In the genomic region with DNA sequence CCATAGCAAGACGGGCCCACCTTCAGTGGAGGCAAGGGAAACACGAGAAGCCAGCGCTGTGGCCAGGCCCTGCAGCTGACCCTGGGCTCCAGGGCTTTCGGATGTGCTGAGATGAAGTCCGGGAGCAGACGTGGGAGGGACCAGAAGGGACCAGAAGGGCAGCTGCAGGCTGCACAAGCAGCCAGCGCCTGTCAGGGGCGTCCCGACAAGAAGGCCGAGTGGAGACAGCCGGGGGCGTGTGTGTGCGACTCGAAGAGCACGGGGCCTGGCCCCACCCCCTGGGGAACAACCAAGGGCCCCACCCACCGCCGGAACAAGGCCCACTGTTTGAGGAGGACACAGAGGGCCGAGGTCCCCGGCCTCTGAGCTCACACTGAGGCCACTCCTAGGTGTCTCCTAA, we compare ENCODE assay signal across 20 cellular contexts. TPM values are rescaled to one million over a fixed set of nuclear protein-coding genes. Genes with fewer than 3 reads are reported as not detected.
DNase-seq lines count a peak whose midpoint lies in the region; ATAC-seq and TF ChIP-seq lines count a peak whose summit lies in the region.
"Had no signal": no experiment of that assay in that cellular context is flagged by ENCODE, and none has a peak within 500 bp of the region (broad histone marks: within the 10 kb centered on the region; RNA-seq: fewer than 3 reads in every experiment).

No MANE protein-coding gene starts in this region.

- H3K4me1 ChIP-seq in left ventricle myocardium inferior (peaks cover 12% of the 10 kb centered on the region), heart right ventricle (peaks cover 0 to 11% (median 5%) of the 10 kb centered on the region in 9 donors), mesodermal cell (ENCODE audit: control insufficient read depth, insufficient read depth, low read length, poor library complexity, severe bottlenecking) (peaks cover 4% of the 10 kb centered on the region), testis (no peaks in the 10 kb centered on the region)
- H3K4me1 ChIP-seq: Caco-2, HAP-1 had no signal

- H3K4me3 ChIP-seq in left ventricle myocardium inferior = no peak overlapping the region
- no peak overlapping the region for H3K4me3 ChIP-seq in heart right ventricle
- no peak overlapping the region for H3K4me3 ChIP-seq in mesodermal cell (ENCODE audit: extremely low read depth, insufficient read depth, low read length, poor library complexity, severe bottlenecking)
- H3K4me3 ChIP-seq in testis = no peak overlapping the region
- H3K4me3 ChIP-seq: GM12878, HAP-1, PC-9 had no signal

- DNase-seq in Right ventricle myocardium superior (peak; percentile 64), left ventricle myocardium inferior (no peak), heart right ventricle (peak in 1 of 2 donors; percentile 53), testis (peak; percentile 52), NCI-H2171 treated with DMSO at 0.1 percent for 48 hours (lab: John Stamatoyannopoulos, UW) (no peak), NCI-H1105 treated with DMSO at 0.1 percent for 48 hours (lab: John Stamatoyannopoulos, UW) (no peak)
- DNase-seq: AML-193, Caco-2, DMS53, IMR-90, NCI-H1436 treated with DMSO at 0.1 percent for 48 hours, NCI-H2081 treated with DMSO at 0.1 percent for 48 hours, NCI-H446, NCI-H748 treated with DMSO at 0.1 percent for 48 hours, PC-9, SHP77 treated with DMSO at 0.1 percent for 48 hours had no signal

- TF ChIP-seq CTCF in left ventricle myocardium inferior (IDR thresholded peaks at IDR 0.05; ENCODE audit: borderline replicate concordance) (no peak), heart right ventricle (IDR thresholded peaks at IDR 0.05) (no peak), testis (IDR thresholded peaks at IDR 0.05) (no peak)

- H3K27me3 ChIP-seq in left ventricle myocardium inferior (ENCODE audit: low read depth) (no peaks in the 10 kb centered on the region), heart right ventricle (no peaks in the 10 kb centered on the region), testis (no peaks in the 10 kb centered on the region)

- no peaks in the 10 kb centered on the region for H3K9me3 ChIP-seq in left ventricle myocardium inferior (replicated peaks)
- no peaks in the 10 kb centered on the region for H3K9me3 ChIP-seq in heart right ventricle
- no peaks in the 10 kb centered on the region for H3K9me3 ChIP-seq in mesodermal cell (ENCODE audit: control insufficient read depth, low read length)
- no peaks in the 10 kb centered on the region for H3K9me3 ChIP-seq in testis
- H3K9me3 ChIP-seq: Caco-2, HAP-1 had no signal

- intact Hi-C loops in Right ventricle myocardium superior (cut with DNase I) (no loop called here), left ventricle myocardium inferior (cut with micrococcal nuclease) (no loop called here), heart right ventricle (cut with DNase I) (no loop called here), testis (cut with DNase I; ENCODE audit: low total_unique reads) (no loop called here)

- H3K27ac ChIP-seq in left ventricle myocardium inferior (replicated peaks) = no peak overlapping the region
- H3K27ac ChIP-seq in heart right ventricle = peak overlapping the region in 2 of 10 donors; percentile 16 to 31
- H3K27ac ChIP-seq in mesodermal cell (ENCODE audit: low read depth, low read length, severe bottlenecking) = peak overlapping the region; percentile 10
- H3K27ac ChIP-seq in testis = no peak overlapping the region
- H3K27ac ChIP-seq: PC-9 had no signal

- peaks cover 86% of the 10 kb centered on the region for H3K36me3 ChIP-seq in left ventricle myocardium inferior
- H3K36me3 ChIP-seq in heart right ventricle = peaks cover 0 to 95% (median 69%) of the 10 kb centered on the region in 9 donors
- H3K36me3 ChIP-seq in mesodermal cell (ENCODE audit: control insufficient read depth, insufficient read depth, low read length) = peaks cover 17% of the 10 kb centered on the region
- no peaks in the 10 kb centered on the region for H3K36me3 ChIP-seq in testis (ENCODE audit: low read depth, missing control alignments)
- H3K36me3 ChIP-seq: HAP-1 had no signal

- 59% methylated on average over 19 of the region's 19 CpGs for WGBS in heart right ventricle, 2 donors
- 88 to 92% methylated on average over 18 to 19 of the region's 19 CpGs for WGBS in mesodermal cell (ENCODE audit: insufficient coverage in 2 of 2), 2 experiments
- WGBS in testis, 2 donors = 57 to 79% methylated on average over 7 to 19 of the region's 19 CpGs

- ATAC-seq in Right ventricle myocardium superior (ENCODE audit: poor library complexity) = peak; percentile 49
- ATAC-seq in heart right ventricle = peak in 7 of 8 donors; percentile 8 to 56 (median 32)
- ATAC-seq in HG02642 (IDR thresholded peaks at IDR 0.05; ENCODE audit: poor library complexity, unreplicated experiment) = no peak
- ATAC-seq: GM12878 had no signal

- no peak for TF ChIP-seq POLR2A in testis (IDR thresholded peaks at IDR 0.05)

RNA-seq across cellular contexts. Expression of a gene that starts 31.4 kb away (rescaled TPM):
- 172 TPM for total RNA-seq in Right ventricle myocardium superior
- 140 TPM for total RNA-seq in left ventricle myocardium inferior
- 100 to 1,000 TPM; 122 to 208 (median 146) TPM for total RNA-seq in heart right ventricle
- polyA plus RNA-seq in heart right ventricle = 100 to 1,000 TPM in 1 of 2 donors, 10 to 100 TPM in 1; 36.3 to 145 TPM
- polyA plus RNA-seq in mesodermal cell (2013, experiment 1 of 2) = 29.5 TPM
- 27.8 TPM for polyA plus RNA-seq in mesodermal cell (2013, experiment 2 of 2)
- 100 to 1,000 TPM; 168 to 212 TPM for total RNA-seq in testis
- polyA plus RNA-seq in testis (ENCODE audit: insufficient read depth, low read depth, low replicate concordance) = 73.2 TPM

Comparison
In these comparisons a context has a peak if more than half of its experiments do, and no peak if none do; other contexts are left out.
1. DNase-seq: peak in Right ventricle myocardium superior (single experiment) and testis (single experiment); none in left ventricle myocardium inferior (single experiment), NCI-H2171 treated with DMSO at 0.1 percent for 48 hours (single experiment) and NCI-H1105 treated with DMSO at 0.1 percent for 48 hours (single experiment).